1 cellular context compared by ENCODE assay signal in the genomic region with DNA sequence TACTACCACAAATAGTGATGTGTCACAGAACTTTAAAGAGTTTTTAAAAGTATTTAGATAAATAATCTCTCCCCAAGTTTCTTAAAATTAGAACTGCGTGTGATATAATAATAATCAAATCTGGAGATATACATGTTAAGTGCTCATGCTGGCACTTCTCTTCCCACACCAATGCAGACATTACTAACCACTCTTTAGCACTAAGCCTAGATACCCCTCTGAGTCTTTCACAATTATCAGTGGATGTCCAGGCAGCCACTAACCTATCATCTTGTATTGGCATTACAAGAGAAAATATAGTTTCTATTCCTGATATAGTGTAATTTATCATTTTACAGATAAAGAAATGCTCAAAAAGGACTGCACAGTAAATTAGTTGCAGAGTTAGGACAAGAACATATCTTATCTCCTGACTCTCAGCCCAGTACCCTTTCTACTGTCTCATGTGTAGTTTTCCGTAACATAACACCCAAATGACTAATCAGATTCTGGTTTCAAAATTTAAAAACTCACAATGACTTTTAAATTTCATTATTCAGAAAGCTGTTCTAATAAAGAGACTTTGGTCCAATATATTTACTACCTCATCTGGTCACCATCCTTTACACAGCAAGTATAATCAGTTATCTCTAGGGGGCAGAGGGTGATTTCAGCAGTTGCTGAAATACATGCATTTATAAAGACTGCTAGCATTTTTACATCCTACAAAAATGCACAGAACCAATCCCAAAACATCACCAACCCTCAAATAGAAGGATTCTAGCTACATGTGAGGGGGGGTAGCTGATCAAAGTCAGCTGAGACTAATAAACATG.
TF ChIP-seq lines count a peak whose summit lies in the region.

No MANE protein-coding gene starts in this region.

TF ChIP-seq in K562, 482 proteins besides CTCF, POLR2A, EP300 and RAD21 (continued from another document):
- TF ChIP-seq, protein P1, sequence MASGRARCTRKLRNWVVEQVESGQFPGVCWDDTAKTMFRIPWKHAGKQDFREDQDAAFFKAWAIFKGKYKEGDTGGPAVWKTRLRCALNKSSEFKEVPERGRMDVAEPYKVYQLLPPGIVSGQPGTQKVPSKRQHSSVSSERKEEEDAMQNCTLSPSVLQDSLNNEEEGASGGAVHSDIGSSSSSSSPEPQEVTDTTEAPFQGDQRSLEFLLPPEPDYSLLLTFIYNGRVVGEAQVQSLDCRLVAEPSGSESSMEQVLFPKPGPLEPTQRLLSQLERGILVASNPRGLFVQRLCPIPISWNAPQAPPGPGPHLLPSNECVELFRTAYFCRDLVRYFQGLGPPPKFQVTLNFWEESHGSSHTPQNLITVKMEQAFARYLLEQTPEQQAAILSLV (tag; IDR thresholded peaks at IDR 0.05), result no peak
- peak; percentile 29; the same call in 1 of the 2 replicates for TF ChIP-seq SMARCA4 (IDR thresholded peaks at IDR 0.05)
- TF ChIP-seq ZNF133 (CRISPR knock-in tag; IDR thresholded peaks at IDR 0.05), result no peak
- TF ChIP-seq HNRNPUL1 (IDR thresholded peaks at IDR 0.05; ENCODE audit: low read length), result no peak
- TF ChIP-seq CXXC5 (CRISPR knock-in tag; IDR thresholded peaks at IDR 0.05), result 0 out of 2 replicates have a peak, but pooled peaks have one; percentile 10
- no peak for TF ChIP-seq HNRNPL (IDR thresholded peaks at IDR 0.05; ENCODE audit: low read depth, low read length)
- TF ChIP-seq DMBX1 (CRISPR knock-in tag; IDR thresholded peaks at IDR 0.05; ENCODE audit: borderline replicate concordance), result no peak
- 0 out of 2 replicates have a peak, but pooled peaks have one; percentile 19 for TF ChIP-seq NCOR1 (IDR thresholded peaks at IDR 0.05)
- peak; percentile 66 for TF ChIP-seq C11orf30 (IDR thresholded peaks at IDR 0.05; ENCODE audit: low read depth)
- no peak for TF ChIP-seq FOXJ2 (tag; IDR thresholded peaks at IDR 0.05)
- TF ChIP-seq ADNP (tag; IDR thresholded peaks at IDR 0.05), result 0 out of 2 replicates have a peak, but pooled peaks have one; percentile 32
- TF ChIP-seq TEAD4 (IDR thresholded peaks at IDR 0.05; ENCODE audit: low read length), result 0 out of 2 replicates have a peak, but pooled peaks have one; percentile 19
- TF ChIP-seq TEAD4 (CRISPR knock-in tag; IDR thresholded peaks at IDR 0.05; ENCODE audit: borderline replicate concordance), result no peak
- TF ChIP-seq CBFA2T2 (conservative IDR thresholded peaks at IDR 0.05), result peak; percentile 6; the same call in 1 of the 2 replicates
- TF ChIP-seq POLR2G (IDR thresholded peaks at IDR 0.05; ENCODE audit: low read depth, low read length), result no peak
- TF ChIP-seq, protein P2, sequence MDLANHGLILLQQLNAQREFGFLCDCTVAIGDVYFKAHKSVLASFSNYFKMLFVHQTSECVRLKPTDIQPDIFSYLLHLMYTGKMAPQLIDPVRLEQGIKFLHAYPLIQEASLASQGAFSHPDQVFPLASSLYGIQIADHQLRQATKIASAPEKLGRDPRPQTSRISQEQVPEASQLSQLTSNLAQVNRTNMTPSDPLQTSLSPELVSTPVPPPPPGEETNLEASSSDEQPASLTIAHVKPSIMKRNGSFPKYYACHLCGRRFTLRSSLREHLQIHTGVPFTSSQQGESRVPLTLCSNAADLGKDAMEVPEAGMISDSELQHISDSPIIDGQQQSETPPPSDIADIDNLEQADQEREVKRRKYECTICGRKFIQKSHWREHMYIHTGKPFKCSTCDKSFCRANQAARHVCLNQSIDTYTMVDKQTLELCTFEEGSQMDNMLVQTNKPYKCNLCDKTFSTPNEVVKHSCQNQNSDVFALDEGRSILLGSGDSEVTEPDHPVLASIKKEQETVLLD (IDR thresholded peaks at IDR 0.05), result no peak
- TF ChIP-seq, protein P3, sequence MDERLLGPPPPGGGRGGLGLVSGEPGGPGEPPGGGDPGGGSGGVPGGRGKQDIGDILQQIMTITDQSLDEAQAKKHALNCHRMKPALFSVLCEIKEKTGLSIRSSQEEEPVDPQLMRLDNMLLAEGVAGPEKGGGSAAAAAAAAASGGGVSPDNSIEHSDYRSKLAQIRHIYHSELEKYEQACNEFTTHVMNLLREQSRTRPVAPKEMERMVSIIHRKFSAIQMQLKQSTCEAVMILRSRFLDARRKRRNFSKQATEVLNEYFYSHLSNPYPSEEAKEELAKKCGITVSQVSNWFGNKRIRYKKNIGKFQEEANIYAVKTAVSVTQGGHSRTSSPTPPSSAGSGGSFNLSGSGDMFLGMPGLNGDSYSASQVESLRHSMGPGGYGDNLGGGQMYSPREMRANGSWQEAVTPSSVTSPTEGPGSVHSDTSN (CRISPR knock-in tag; IDR thresholded peaks at IDR 0.05; ENCODE audit: low read depth), result no peak
- TF ChIP-seq, protein P3 (tag; conservative IDR thresholded peaks at IDR 0.05; ENCODE audit: low read depth), result peak; percentile 76
- no peak for TF ChIP-seq HMG20B (CRISPR knock-in tag; IDR thresholded peaks at IDR 0.05)
- TF ChIP-seq MEIS2 (IDR thresholded peaks at IDR 0.05; ENCODE audit: partially characterized antibody), result peak; percentile 57
- TF ChIP-seq ZNF316 (IDR thresholded peaks at IDR 0.05), result peak; percentile 68
- TF ChIP-seq ZNF175 (CRISPR knock-in tag; IDR thresholded peaks at IDR 0.05; ENCODE audit: low read depth), result no peak
- peak; percentile 71 for TF ChIP-seq MAFG (tag; conservative IDR thresholded peaks at IDR 0.05)
- TF ChIP-seq FOXM1 (IDR thresholded peaks at IDR 0.05; ENCODE audit: low read depth), result peak; percentile 84
- no peak for TF ChIP-seq FOXM1 (CRISPR knock-in tag; IDR thresholded peaks at IDR 0.05; ENCODE audit: low read depth)
- no peak for TF ChIP-seq POLR2B (IDR thresholded peaks at IDR 0.05; ENCODE audit: low read depth, partially characterized antibody)
- TF ChIP-seq ARID1B (IDR thresholded peaks at IDR 0.05), result peak; percentile 72
- no peak for TF ChIP-seq RCOR1 (IDR thresholded peaks at IDR 0.05; ENCODE audit: borderline replicate concordance in 1 of 2, low read depth in 2 of 2, low read length in 2 of 2)
- TF ChIP-seq PYGO2 (tag; IDR thresholded peaks at IDR 0.05), result no peak
- no peak for TF ChIP-seq ZNF384 (IDR thresholded peaks at IDR 0.05; ENCODE audit: low read depth, low read length)
- no peak for TF ChIP-seq MAZ (CRISPR knock-in tag; conservative IDR thresholded peaks at IDR 0.05 in 1 of 2, IDR thresholded peaks at IDR 0.05 in 1 of 2)
- peak; percentile 42 for TF ChIP-seq NFE2 (IDR thresholded peaks at IDR 0.05; ENCODE audit: low read depth)
- TF ChIP-seq, protein P4, sequence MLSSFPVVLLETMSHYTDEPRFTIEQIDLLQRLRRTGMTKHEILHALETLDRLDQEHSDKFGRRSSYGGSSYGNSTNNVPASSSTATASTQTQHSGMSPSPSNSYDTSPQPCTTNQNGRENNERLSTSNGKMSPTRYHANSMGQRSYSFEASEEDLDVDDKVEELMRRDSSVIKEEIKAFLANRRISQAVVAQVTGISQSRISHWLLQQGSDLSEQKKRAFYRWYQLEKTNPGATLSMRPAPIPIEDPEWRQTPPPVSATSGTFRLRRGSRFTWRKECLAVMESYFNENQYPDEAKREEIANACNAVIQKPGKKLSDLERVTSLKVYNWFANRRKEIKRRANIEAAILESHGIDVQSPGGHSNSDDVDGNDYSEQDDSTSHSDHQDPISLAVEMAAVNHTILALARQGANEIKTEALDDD (IDR thresholded peaks at IDR 0.05), result peak; percentile 49; the same call in 1 of the 2 replicates
